ENCODE assay signal across 1 cellular context in genomic region chr1:27755865-27756264, GRCh38.
TF ChIP-seq lines count a peak whose summit lies in the region.

No MANE protein-coding gene starts in this region.

TF ChIP-seq in K562, 482 proteins besides CTCF, POLR2A, EP300 and RAD21 (continued from another document):
- TF ChIP-seq PREB (CRISPR knock-in tag; IDR thresholded peaks at IDR 0.05) = no peak
- TF ChIP-seq MAFK (IDR thresholded peaks at IDR 0.05; ENCODE audit: low read length) = no peak
- TF ChIP-seq BCL6 (CRISPR knock-in tag; IDR thresholded peaks at IDR 0.05) = no peak
- no peak for TF ChIP-seq ZC3H11A (IDR thresholded peaks at IDR 0.05; ENCODE audit: low read depth, low read length)
TF ChIP-seq in K562: peak in this region for 1.
